8 cellular contexts compared by ENCODE assay signal in the genomic region with DNA sequence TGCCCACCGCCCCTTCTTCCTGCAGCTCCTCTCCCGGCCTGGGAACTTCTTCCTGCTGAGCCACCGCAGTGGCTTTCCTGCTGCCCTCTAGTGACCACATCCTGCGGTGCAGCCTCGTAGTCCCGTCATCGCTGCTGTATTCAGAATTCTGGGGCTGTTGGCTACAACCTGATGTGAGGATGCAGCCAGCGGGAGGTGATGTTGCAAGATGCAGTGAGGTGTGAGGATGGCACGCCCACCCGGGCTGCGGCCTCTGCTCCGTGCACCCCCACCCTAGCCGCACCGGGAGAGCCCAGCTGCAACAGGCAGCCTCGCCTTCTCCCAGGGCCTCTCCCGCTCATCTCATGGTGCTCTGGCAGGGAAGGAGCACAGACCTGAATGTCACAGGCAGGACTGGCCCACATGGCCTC. TPM values are rescaled to one million over a fixed set of nuclear protein-coding genes. Genes with fewer than 3 reads are reported as not detected.
A peak's percentile ranks its signal among the peaks of the same experiment; 100 is the strongest.
DNase-seq lines count a peak whose midpoint lies in the region; ATAC-seq lines count a peak whose summit lies in the region.

No MANE protein-coding gene starts in this region.

- peak; percentile 56 for ATAC-seq in central memory CD8-positive, alpha-beta T cell (replicated peaks; ENCODE audit: extremely low read depth, poor library complexity, severe bottlenecking)
- no peak for ATAC-seq in HG02588 (IDR thresholded peaks at IDR 0.05; ENCODE audit: unreplicated experiment)

- no peak overlapping the region for H3K27ac ChIP-seq in CD4-positive, alpha-beta memory T cell (ENCODE audit: low read depth, low read length)

- peaks cover 13 to 41% of the 10 kb centered on the region in 2 donors for H3K27me3 Mint-ChIP-seq in CD4-positive, alpha-beta memory T cell
- H3K27me3 Mint-ChIP-seq in central memory CD8-positive, alpha-beta T cell, result peaks cover 49% of the 10 kb centered on the region

- H3K36me3 ChIP-seq in CD4-positive, alpha-beta memory T cell (ENCODE audit: insufficient read depth, low read length), result no peaks in the 10 kb centered on the region
- H3K36me3 ChIP-seq in H7 (replicated peaks; ENCODE audit: control insufficient read depth, insufficient read depth, low read length), result no peaks in the 10 kb centered on the region

- intact Hi-C loops in CD4-positive, alpha-beta memory T cell (cut with micrococcal nuclease), result no loop called here

- H3K36me3 Mint-ChIP-seq in CD4-positive, alpha-beta memory T cell, result no peaks in the 10 kb centered on the region
- no peaks in the 10 kb centered on the region for H3K36me3 Mint-ChIP-seq in central memory CD8-positive, alpha-beta T cell (ENCODE audit: insufficient read depth)

- POLR2A ChIA-PET in CD4-positive, alpha-beta memory T cell (lab: Charles Lee; ENCODE audit: partially characterized antibody), result no interaction called here

- H3K4me1 ChIP-seq in CD4-positive, alpha-beta memory T cell (ENCODE audit: insufficient read depth, low read length), result peaks cover 6% of the 10 kb centered on the region

- CTCF ChIA-PET in CD4-positive, alpha-beta memory T cell (lab: Charles Lee; ENCODE audit: partially characterized antibody), result interaction anchor here (0.6 to 5.3 kb wide), 13 partner anchors 8 to 324 kb away, joined by 3 to 95 read pairs (median 4); no protein-coding TSS in a partner anchor

- no peaks in the 10 kb centered on the region for H3K27me3 ChIP-seq in CD4-positive, alpha-beta memory T cell (ENCODE audit: insufficient read depth, low read length)
- no peaks in the 10 kb centered on the region for H3K27me3 ChIP-seq in H7 (ENCODE audit: control insufficient read depth, insufficient read depth, low read length)

- H3K9me3 Mint-ChIP-seq in CD4-positive, alpha-beta memory T cell, result no peaks in the 10 kb centered on the region
- H3K9me3 Mint-ChIP-seq in central memory CD8-positive, alpha-beta T cell, result no peaks in the 10 kb centered on the region

- DNase-seq in CD4-positive, alpha-beta memory T cell, result peak in 4 of 5 donors; percentile 32 to 46 (median 38)
- DNase-seq in H7 (peak; percentile 95), NCI-H2196 (lab: John Stamatoyannopoulos, UW; ENCODE audit: unreplicated experiment) (peak; percentile 88), kidney tubule cell (ENCODE audit: low spot score) (peak; percentile 67)
- peak; percentile 74 for DNase-seq in activated CD4-positive, CD25-positive, alpha-beta regulatory T cell treated with anti-CD3 and anti-CD28 coated beads, Interleukin-2, amount 50 U/mL, for 72 hours
- DNase-seq in central memory CD8-positive, alpha-beta T cell (ENCODE audit: low spot score in 2 of 2), result peak in 1 of 2 donors; percentile 42
- peak; percentile 72 to 77 for DNase-seq in stimulated activated CD4-positive, alpha-beta T cell treated with anti-CD3 and anti-CD28 coated beads, Interleukin-2, amount 100 ng/mL, for 24 hours

- H3K4me3 ChIP-seq in CD4-positive, alpha-beta memory T cell (ENCODE audit: low read length in 2 of 2), result no peak overlapping the region
- no peak overlapping the region for H3K4me3 ChIP-seq in H7 (ENCODE audit: insufficient read depth, low read depth, low read length)

- H3K4me1 Mint-ChIP-seq in CD4-positive, alpha-beta memory T cell, result peaks cover 0 to 10% (median 2%) of the 10 kb centered on the region in 4 donors
- peaks cover 6% of the 10 kb centered on the region for H3K4me1 Mint-ChIP-seq in central memory CD8-positive, alpha-beta T cell

- no peaks in the 10 kb centered on the region for H3K9me3 ChIP-seq in CD4-positive, alpha-beta memory T cell (ENCODE audit: control insufficient read depth in 1 of 2, low read length in 2 of 2)

- H3K4me3 Mint-ChIP-seq in CD4-positive, alpha-beta memory T cell, result peak overlapping the region in 1 of 8 donors; percentile 20
- no peak overlapping the region for H3K4me3 Mint-ChIP-seq in central memory CD8-positive, alpha-beta T cell

- no peak overlapping the region for H3K27ac Mint-ChIP-seq in CD4-positive, alpha-beta memory T cell
- no peak overlapping the region for H3K27ac Mint-ChIP-seq in central memory CD8-positive, alpha-beta T cell (ENCODE audit: low read depth)

RNA-seq across cellular contexts. Expression of a gene that starts 10.1 kb away (rescaled TPM):
- not detected for total RNA-seq in CD4-positive, alpha-beta memory T cell
- polyA plus RNA-seq in CD4-positive, alpha-beta memory T cell, result not detected
- 0.87 and 0.89 TPM in 2 replicates for total RNA-seq in H7 (2014; rRNA removed; shearing (Covaris generic))
